In genomic region chr9:77896269-77897245, GRCh38 we compare ENCODE assay signal across 12 cellular contexts.
DNase-seq lines count a peak whose midpoint lies in the region; TF ChIP-seq lines count a peak whose summit lies in the region.
"Had no signal": no experiment of that assay in that cellular context is flagged by ENCODE, and none has a peak within 500 bp of the region (broad histone marks: within the 10 kb centered on the region; RNA-seq: fewer than 3 reads in every experiment).

No MANE protein-coding gene starts in this region.

- H3K4me3 ChIP-seq in hepatocyte = no peak overlapping the region
- H3K4me3 ChIP-seq: pancreas had no signal

- no peaks in the 10 kb centered on the region for H3K9me3 ChIP-seq in hepatocyte (ENCODE audit: low read depth)
- H3K9me3 ChIP-seq: pancreas had no signal

- H3K4me1 ChIP-seq in hepatocyte (ENCODE audit: insufficient read depth) = no peaks in the 10 kb centered on the region
- H3K4me1 ChIP-seq: pancreas had no signal

- no peaks in the 10 kb centered on the region for H3K27me3 ChIP-seq in hepatocyte
- H3K27me3 ChIP-seq: pancreas had no signal

- H2AFZ ChIP-seq in hepatocyte = no peak overlapping the region

- no peaks in the 10 kb centered on the region for H3K9me2 ChIP-seq in hepatocyte (replicated peaks; ENCODE audit: insufficient read depth)

- POLR2A ChIA-PET in GM10248 (lab: Yijun Ruan, JAX) = no interaction called here

- H3K27ac ChIP-seq in hepatocyte = no peak overlapping the region
- H3K27ac ChIP-seq: pancreas had no signal

- H3K36me3 ChIP-seq in hepatocyte (replicated peaks; ENCODE audit: insufficient read depth, low read depth) = no peaks in the 10 kb centered on the region
- H3K36me3 ChIP-seq: pancreas had no signal

- H3K79me2 ChIP-seq in hepatocyte = peaks cover 52% of the 10 kb centered on the region

- DNase-seq in Ammon's horn (ENCODE audit: low spot score) (peak; percentile 43), MV-4-11 (lab: John Stamatoyannopoulos, UW) (peak; percentile 10), NCI-H774 (lab: John Stamatoyannopoulos, UW) (peak; percentile 43), globus pallidus (ENCODE audit: low spot score) (peak; percentile 59), GM10248 (ENCODE audit: extremely low spot score) (no peak), SW 1271 (lab: John Stamatoyannopoulos, UW) (no peak), hepatocyte (ENCODE audit: low spot score) (no peak)
- no peak for DNase-seq in activated CD4-positive, alpha-beta T cell treated with anti-CD3 and anti-CD28 coated beads for 48 hours
- DNase-seq: activated naive CD4-positive, alpha-beta T cell treated with anti-CD3 and anti-CD28 coated beads for 36 hours; EL; NCI-H187 treated with DMSO at 0.1 percent for 48 hours; pancreas had no signal

- no peak overlapping the region for H3K4me2 ChIP-seq in hepatocyte

- peaks cover 6% of the 10 kb centered on the region for H4K20me1 ChIP-seq in hepatocyte (ENCODE audit: insufficient read depth, poor library complexity, severe bottlenecking)

- 80% methylated on average over 7 of the region's 7 CpGs for WGBS in hepatocyte (ENCODE audit: low lambda C conversion rate, missing lambda C conversion rate)

- CTCF ChIA-PET in GM10248 (lab: Yijun Ruan, JAX) = interaction anchor here (0.9 to 2.7 kb wide), 7 partner anchors 8 to 29 kb away, joined by 3 to 12 read pairs (median 4); no protein-coding TSS in a partner anchor

- TF ChIP-seq CTCF in GM10248 (IDR thresholded peaks at IDR 0.05; ENCODE audit: control extremely low read depth, extremely low read depth, low read depth, missing control alignments) (no peak), hepatocyte (IDR thresholded peaks at IDR 0.05; ENCODE audit: poor library complexity) (no peak)

Comparison
In these comparisons a context has a peak if more than half of its experiments do, and no peak if none do; other contexts are left out.
1. DNase-seq: peak in Ammon's horn (single experiment), MV-4-11 (single experiment), NCI-H774 (single experiment) and globus pallidus (single experiment); none in GM10248 (single experiment), activated CD4-positive, alpha-beta T cell treated with anti-CD3 and anti-CD28 coated beads for 48 hours (single experiment), SW 1271 (0 of 2) and hepatocyte (single experiment).